25 cellular contexts compared by ENCODE assay signal in genomic region chr2:62460175-62460574, GRCh38.
"Had no signal": no experiment of that assay in that cellular context is flagged by ENCODE, and none has a peak within 500 bp of the region (broad histone marks: within the 10 kb centered on the region; RNA-seq: fewer than 3 reads in every experiment).

No MANE protein-coding gene starts in this region.

- H3K79me2 ChIP-seq: parathyroid adenoma had no signal

- H3K9ac ChIP-seq: parathyroid adenoma had no signal

- ATAC-seq: body of pancreas; psoas muscle; stimulated activated naive B cell treated with anti-CD40 and anti-IgM and Interleukin-4, amounts not matched to agents 10 μg/mL and 1 μg/mL and 100 μg/mL, for 72 hours had no signal

- H3K4me1 ChIP-seq: parathyroid adenoma, psoas muscle had no signal

- H3K36me3 ChIP-seq: adrenal gland, esophagus squamous epithelium, right atrium auricular region, stomach, thyroid gland had no signal

- H3K27me3 ChIP-seq: adrenal gland, body of pancreas, esophagus squamous epithelium, right atrium auricular region, stomach, thyroid gland had no signal

- H2AFZ ChIP-seq: parathyroid adenoma had no signal

- H3K9me3 ChIP-seq: adrenal gland, body of pancreas, esophagus squamous epithelium, psoas muscle, right atrium auricular region, stomach, thyroid gland had no signal

- H3K27ac ChIP-seq: adrenal gland, body of pancreas, esophagus squamous epithelium, parathyroid adenoma, psoas muscle, right atrium auricular region, stomach, thyroid gland had no signal

- H3K4me3 ChIP-seq: adrenal gland, body of pancreas, esophagus squamous epithelium, psoas muscle, right atrium auricular region, stomach, thyroid gland had no signal

- DNase-seq: activated CD4-positive, alpha-beta memory T cell treated with anti-CD3 and anti-CD28 coated beads for 36 hours; activated CD4-positive, alpha-beta T cell treated with anti-CD3 and anti-CD28 coated beads, Interleukin-2, amount 10 ng/mL, durations not matched to agents 24 days and 14 days; activated CD4-positive, CD25-positive, alpha-beta regulatory T cell treated with anti-CD3 and anti-CD28 coated beads, Interleukin-2, amount 50 U/mL, for 72 hours; activated CD8-positive, alpha-beta memory T cell treated with anti-CD3 and anti-CD28 coated beads, Interleukin-2, amount 50 U/mL, for 4 hours; activated effector memory CD4-positive, alpha-beta T cell treated with anti-CD3 and anti-CD28 coated beads, Interleukin-2, amount 50 U/mL, for 16 hours; activated naive CD4-positive, alpha-beta T cell treated with anti-CD3 and anti-CD28 coated beads for 36 hours; activated naive CD8-positive, alpha-beta T cell treated with anti-CD3 and anti-CD28 coated beads for 36 hours; activated T-cell treated with anti-CD3 and anti-CD28 coated beads, Interleukin-2, amount 50 U/mL, for 1 hour; adrenal gland; aorta; body of pancreas; dermis blood vessel endothelial cell; effector CD4-positive, alpha-beta T cell; esophagus squamous epithelium; foreskin melanocyte; mammary epithelial cell; occipital lobe; psoas muscle; stimulated activated CD4-positive, alpha-beta T cell treated with anti-CD3 and anti-CD28 coated beads, Interleukin-15, amount 100 ng/mL, for 24 hours; stimulated activated CD4-positive, alpha-beta T cell treated with anti-CD3 and anti-CD28 coated beads, Interleukin-2, amount 100 ng/mL, for 24 hours; stimulated activated naive B cell treated with anti-CD40 and anti-IgM and Interleukin-4, amounts not matched to agents 10 μg/mL and 1 μg/mL and 100 μg/mL, for 72 hours; stomach; thyroid gland had no signal
